In genomic region chr6:1767481-1768246, GRCh38 we compare ENCODE assay signal across 13 cellular contexts.
DNase-seq lines count a peak whose midpoint lies in the region; ATAC-seq, FAIRE-seq and TF ChIP-seq lines count a peak whose summit lies in the region.
"Had no signal": no experiment of that assay in that cellular context is flagged by ENCODE, and none has a peak within 500 bp of the region (broad histone marks: within the 10 kb centered on the region; RNA-seq: fewer than 3 reads in every experiment).

No MANE protein-coding gene starts in this region.

- CTCF ChIA-PET in Panc1 (lab: Charles Lee): no interaction called here

- no peak for TF ChIP-seq CTCF in Panc1 (IDR thresholded peaks at IDR 0.05)
- TF ChIP-seq CTCF in pancreas (IDR thresholded peaks at IDR 0.05): no peak

- in situ Hi-C loops in GM23248 (cut with MboI): no loop called here
- in situ Hi-C loops in Panc1 (cut with HindIII; ENCODE audit: low pct_unique_long_range_greater_than_20kb, low sequenced_read_pairs): no loop called here

- H3K9ac ChIP-seq in GM23248: no peak overlapping the region

- WGBS in GM23248 (ENCODE audit: low coverage in 1 of 2, low lambda C conversion rate in 2 of 2, missing lambda C conversion rate in 2 of 2), 2 experiments: 16 to 18% methylated on average over 7 of the region's 7 CpGs
- WGBS in pancreas, 2 donors: 63 to 72% methylated on average over 7 of the region's 7 CpGs

- DNase-seq in GM23248 (peak; percentile 89), Panc1 (ENCODE audit: low read depth, low spot score) (peak; percentile 43), fibroblast of the conjunctiva (ENCODE audit: low read depth) (peak; percentile 74), pancreas (no peak), NCI-H1092 (lab: John Stamatoyannopoulos, UW) (no peak), ureter (ENCODE audit: low spot score) (no peak), DMS153 treated with DMSO at 0.1 percent for 48 hours (lab: John Stamatoyannopoulos, UW; ENCODE audit: unreplicated experiment) (no peak)
- DNase-seq: activated effector memory CD4-positive, alpha-beta T cell treated with Interleukin-2 at 50 U/mL for 16 hours; GOT3; spleen had no signal

- no peak for ATAC-seq in Panc1
- peak; percentile 38 to 54 (median 49) for ATAC-seq in pancreas
- no peak for ATAC-seq in GM18867 (IDR thresholded peaks at IDR 0.05; ENCODE audit: unreplicated experiment)

- H3K9me2 ChIP-seq in GM23248 (ENCODE audit: insufficient read depth): no peaks in the 10 kb centered on the region

- H3K36me3 ChIP-seq in GM23248 (ENCODE audit: low read depth): no peaks in the 10 kb centered on the region
- H3K36me3 ChIP-seq in Panc1 (ENCODE audit: control insufficient read depth, insufficient read depth, low read length): no peaks in the 10 kb centered on the region
- no peaks in the 10 kb centered on the region for H3K36me3 ChIP-seq in pancreas

- intact Hi-C loops in Panc1 (cut with micrococcal nuclease; ENCODE audit: unreplicated experiment) (no loop called here), pancreas (cut with DNase I) (no loop called here)

- peaks cover 29% of the 10 kb centered on the region for H3F3A ChIP-seq in GM23248 (ENCODE audit: insufficient read depth)

- no peaks in the 10 kb centered on the region for H3K9me3 ChIP-seq in GM23248 (ENCODE audit: low read depth)
- H3K9me3 ChIP-seq in Panc1 (ENCODE audit: control insufficient read depth, insufficient read depth, low read depth, low read length): no peaks in the 10 kb centered on the region
- no peaks in the 10 kb centered on the region for H3K9me3 ChIP-seq in pancreas
- H3K9me3 ChIP-seq: spleen had no signal

- 0 out of 2 replicates have a peak overlapping the region, but pooled peaks have one; percentile 13 for H3K27ac ChIP-seq in GM23248
- no peak overlapping the region for H3K27ac ChIP-seq in Panc1 (ENCODE audit: low read length)
- no peak overlapping the region for H3K27ac ChIP-seq in pancreas
- H3K27ac ChIP-seq: spleen, VCaP had no signal

- no peak for FAIRE-seq in pancreas (lab: Jason Lieb, UNC)

- H3K27me3 ChIP-seq in GM23248 (replicated peaks; ENCODE audit: insufficient read depth) (no peaks in the 10 kb centered on the region), Panc1 (ENCODE audit: control insufficient read depth, insufficient read depth, low read length) (no peaks in the 10 kb centered on the region), pancreas (no peaks in the 10 kb centered on the region)
- H3K27me3 ChIP-seq: spleen had no signal

- H3K4me1 ChIP-seq in GM23248 (ENCODE audit: insufficient read depth) (peaks cover 41% of the 10 kb centered on the region), Panc1 (ENCODE audit: control insufficient read depth, insufficient read depth, low read length) (no peaks in the 10 kb centered on the region), pancreas (peaks cover 4 to 24% (median 19%) of the 10 kb centered on the region in 3 donors)

- H4K20me1 ChIP-seq in GM23248 (ENCODE audit: insufficient read depth): no peaks in the 10 kb centered on the region

- BruUV-seq in Panc1 (replicated peaks; lab: Mats Ljungman, UMichigan): no TSS peak

- no peak overlapping the region for H2AFZ ChIP-seq in GM23248

- no peaks in the 10 kb centered on the region for H3K79me2 ChIP-seq in GM23248 (ENCODE audit: insufficient read depth)

- H3K4me3 ChIP-seq in GM23248: peak overlapping the region; percentile 8; the same call in 1 of the 2 replicates
- H3K4me3 ChIP-seq in Panc1 (ENCODE audit: low read depth in 2 of 2, low read length in 2 of 2): no peak overlapping the region
- H3K4me3 ChIP-seq in pancreas: no peak overlapping the region
- H3K4me3 ChIP-seq: lung, spleen had no signal

- peak overlapping the region; percentile 64 for H3K4me2 ChIP-seq in GM23248 (ENCODE audit: unreplicated experiment)

- POLR2A ChIA-PET in Panc1 (lab: Charles Lee): no interaction called here

Comparison
In these comparisons a context has a peak if more than half of its experiments do, and no peak if none do; other contexts are left out.
1. DNase-seq: peak in GM23248 (single experiment), Panc1 (single experiment) and fibroblast of the conjunctiva (single experiment); none in pancreas (0 of 6), NCI-H1092 (single experiment), ureter (single experiment) and DMS153 treated with DMSO at 0.1 percent for 48 hours (single experiment).
2. ATAC-seq: peak in pancreas (4 of 4); none in Panc1 (single experiment) and GM18867 (single experiment).